Comparison of ENCODE assay signal across 16 cellular contexts in the genomic region with DNA sequence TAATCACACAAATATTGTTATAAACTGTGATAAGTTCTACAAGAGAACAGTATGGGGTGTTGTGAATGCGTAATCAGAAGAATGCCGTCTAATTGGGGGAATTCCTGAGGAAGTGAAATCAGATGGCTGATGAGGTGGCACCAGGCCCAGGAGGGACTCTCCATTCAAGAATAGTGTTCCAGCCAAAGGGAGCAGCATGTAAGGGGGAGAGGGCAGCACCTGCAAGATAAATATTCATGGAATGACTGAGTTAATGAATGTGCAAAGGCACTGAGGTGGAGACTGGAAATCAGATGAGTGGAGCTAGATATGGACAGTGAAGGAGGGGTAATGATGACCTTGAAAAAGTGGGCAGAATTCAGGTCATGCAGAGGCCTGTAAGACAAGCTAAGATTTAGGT.
A peak's percentile ranks its signal among the peaks of the same experiment; 100 is the strongest.
DNase-seq lines count a peak whose midpoint lies in the region; ATAC-seq and TF ChIP-seq lines count a peak whose summit lies in the region.
"Had no signal": no experiment of that assay in that cellular context is flagged by ENCODE, and none has a peak within 500 bp of the region (broad histone marks: within the 10 kb centered on the region; RNA-seq: fewer than 3 reads in every experiment).

No MANE protein-coding gene starts in this region.

- H3K9me3 Mint-ChIP-seq in MCF 10A (ENCODE audit: unreplicated experiment) = no peaks in the 10 kb centered on the region

- TF ChIP-seq CTCF in MCF 10A (IDR thresholded peaks at IDR 0.05; ENCODE audit: unreplicated experiment) = no peak

- CTCF ChIA-PET in MCF 10A (lab: Yijun Ruan, JAX) = no interaction called here

- H3K36me3 Mint-ChIP-seq in MCF 10A (ENCODE audit: insufficient read depth, unreplicated experiment) = no peaks in the 10 kb centered on the region

- intact Hi-C loops in MCF 10A (cut with micrococcal nuclease) = no loop called here

- H3K27me3 Mint-ChIP-seq in MCF 10A (ENCODE audit: insufficient read depth, unreplicated experiment) = no peaks in the 10 kb centered on the region

- no TSS peak for BruUV-seq in MCF 10A (replicated peaks; lab: Mats Ljungman, UMichigan)

- DNase-seq in pulmonary artery endothelial cell (ENCODE audit: low read depth, low spot score) (peak; percentile 40), NCI-H345 (lab: John Stamatoyannopoulos, UW) (no peak), MCF 10A (ENCODE audit: unreplicated experiment) (no peak), NCI-H1930 (lab: John Stamatoyannopoulos, UW) (no peak)
- DNase-seq: activated CD8-positive, alpha-beta memory T cell treated with anti-CD3 and anti-CD28 coated beads for 24 hours; activated effector memory CD4-positive, alpha-beta T cell treated with anti-CD3 and anti-CD28 coated beads, Interleukin-2, amount 50 U/mL, for 16 hours; KBM-7; NCI-H1417 treated with DMSO at 0.1 percent for 48 hours; OCI-M1; posterior cingulate gyrus; stimulated activated CD4-positive, alpha-beta T cell treated with anti-CD3 and anti-CD28 coated beads, Interleukin-12 subunit alpha, Interleukin-12 subunit beta, amount 100 ng/mL, for 4 hours had no signal

- peaks cover 18% of the 10 kb centered on the region for H3K4me1 Mint-ChIP-seq in MCF 10A (ENCODE audit: insufficient read depth, unreplicated experiment)

- POLR2A ChIA-PET in MCF 10A (lab: Yijun Ruan, JAX) = interaction anchor here (1.4 kb wide), 1 partner anchor 19 kb away, joined by 6 read pairs; no protein-coding TSS in a partner anchor

- H3K27ac Mint-ChIP-seq in MCF 10A (ENCODE audit: low read depth, unreplicated experiment) = no peak overlapping the region

- no peak overlapping the region for H3K4me3 Mint-ChIP-seq in MCF 10A (ENCODE audit: unreplicated experiment)

- peak; percentile 58 for ATAC-seq in GM18867 (IDR thresholded peaks at IDR 0.05; ENCODE audit: unreplicated experiment)
- peak; percentile 69 for ATAC-seq in HG02678 (IDR thresholded peaks at IDR 0.05; ENCODE audit: unreplicated experiment)
- ATAC-seq in HG03571 (IDR thresholded peaks at IDR 0.05; ENCODE audit: unreplicated experiment) = peak; percentile 48
- no peak for ATAC-seq in HG02981 (IDR thresholded peaks at IDR 0.05; ENCODE audit: unreplicated experiment)
- ATAC-seq: left lobe of liver had no signal
